In the genomic region with DNA sequence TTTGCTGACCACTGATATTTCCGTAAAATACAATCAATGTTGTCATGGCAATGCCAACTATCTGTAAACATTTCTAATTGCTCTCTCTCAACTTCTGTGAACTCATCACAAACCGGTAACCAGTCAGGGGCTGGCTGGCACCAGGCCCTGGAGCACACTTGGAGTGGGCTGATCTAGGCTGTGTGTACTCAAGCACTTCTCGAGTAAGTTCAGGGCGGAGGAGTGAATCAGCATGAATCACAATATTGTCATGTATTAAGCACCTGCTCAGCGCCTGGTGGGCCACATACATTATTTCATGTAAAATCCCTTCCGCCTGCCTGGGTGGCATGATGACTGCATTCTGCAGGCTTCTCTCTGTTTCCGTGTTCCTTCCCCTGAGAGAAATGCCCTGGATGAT, we compare ENCODE assay signal across 9 cellular contexts.
DNase-seq lines count a peak whose midpoint lies in the region; ATAC-seq and TF ChIP-seq lines count a peak whose summit lies in the region.
"Had no signal": no experiment of that assay in that cellular context is flagged by ENCODE, and none has a peak within 500 bp of the region (broad histone marks: within the 10 kb centered on the region; RNA-seq: fewer than 3 reads in every experiment).

No MANE protein-coding gene starts in this region.

- no peak for ATAC-seq in natural killer cell
- ATAC-seq in HG02938 (IDR thresholded peaks at IDR 0.05; ENCODE audit: unreplicated experiment), result no peak
- no peak for ATAC-seq in HG02588 (IDR thresholded peaks at IDR 0.05; ENCODE audit: unreplicated experiment)
- ATAC-seq in GM19324 (IDR thresholded peaks at IDR 0.05; ENCODE audit: low FRiP score, unreplicated experiment), result no peak

- H3K4me3 ChIP-seq in mucosa of rectum (ENCODE audit: low read length in 2 of 2), result no peak overlapping the region

- no peak for TF ChIP-seq CTCF in natural killer cell (IDR thresholded peaks at IDR 0.05)

- intact Hi-C loops in natural killer cell (cut with micrococcal nuclease), result no loop called here

- H3K9ac ChIP-seq in mucosa of rectum (ENCODE audit: low read depth in 1 of 2, low read length in 2 of 2), result no peak overlapping the region

- peak overlapping the region; percentile 4 to 81 for H3K27ac ChIP-seq in mucosa of rectum (ENCODE audit: low read depth in 2 of 2, low read length in 2 of 2)

- no peaks in the 10 kb centered on the region for H3K36me3 ChIP-seq in mucosa of rectum (ENCODE audit: control insufficient read depth in 2 of 2, insufficient read depth in 2 of 2, low read length in 2 of 2)

- no peak overlapping the region for H3K27ac Mint-ChIP-seq in natural killer cell
- H3K27ac Mint-ChIP-seq: activated naive CD4-positive, alpha-beta T cell treated with anti-CD3 and anti-CD28 coated beads, Interleukin-2, amount 50 U/mL, for 24 hours had no signal

- no peaks in the 10 kb centered on the region for H3K9me3 Mint-ChIP-seq in natural killer cell
- H3K9me3 Mint-ChIP-seq: activated naive CD4-positive, alpha-beta T cell treated with anti-CD3 and anti-CD28 coated beads, Interleukin-2, amount 50 U/mL, for 24 hours had no signal

- H3K4me3 Mint-ChIP-seq in natural killer cell, result no peak overlapping the region
- H3K4me3 Mint-ChIP-seq: activated naive CD4-positive, alpha-beta T cell treated with anti-CD3 and anti-CD28 coated beads, Interleukin-2, amount 50 U/mL, for 24 hours had no signal

- H3K9me3 ChIP-seq in mucosa of rectum (ENCODE audit: control insufficient read depth in 2 of 2, low read length in 2 of 2), result no peaks in the 10 kb centered on the region

- H3K4me1 ChIP-seq in mucosa of rectum (ENCODE audit: control insufficient read depth in 2 of 2, insufficient read depth in 2 of 2, low read length in 2 of 2), result peaks cover 22 to 29% of the 10 kb centered on the region in 2 donors

- no peaks in the 10 kb centered on the region for H3K36me3 Mint-ChIP-seq in natural killer cell
- H3K36me3 Mint-ChIP-seq: activated naive CD4-positive, alpha-beta T cell treated with anti-CD3 and anti-CD28 coated beads, Interleukin-2, amount 50 U/mL, for 24 hours had no signal

- peaks cover 9 to 16% of the 10 kb centered on the region in 2 donors for H3K27me3 Mint-ChIP-seq in natural killer cell (ENCODE audit: low read depth in 2 of 2)

- no peaks in the 10 kb centered on the region for H3K27me3 ChIP-seq in mucosa of rectum (ENCODE audit: control insufficient read depth in 2 of 2, insufficient read depth in 2 of 2, low read length in 2 of 2)

- H3K4me1 Mint-ChIP-seq in natural killer cell, result no peaks in the 10 kb centered on the region
- H3K4me1 Mint-ChIP-seq: activated naive CD4-positive, alpha-beta T cell treated with anti-CD3 and anti-CD28 coated beads, Interleukin-2, amount 50 U/mL, for 24 hours had no signal

- peak; percentile 98 for DNase-seq in DMS153 (lab: John Stamatoyannopoulos, UW)
- peak; percentile 41 for DNase-seq in NCI-H2081 treated with DMSO at 0.1 percent for 48 hours (lab: John Stamatoyannopoulos, UW)
- DNase-seq in brain pericyte (ENCODE audit: low read depth, low spot score), result peak; percentile 39
- DNase-seq in natural killer cell, result no peak
